In genomic region chr3:123749716-123750115, GRCh38 we compare ENCODE assay signal across 12 cellular contexts.
DNase-seq lines count a peak whose midpoint lies in the region; TF ChIP-seq lines count a peak whose summit lies in the region.
"Had no signal": no experiment of that assay in that cellular context is flagged by ENCODE, and none has a peak within 500 bp of the region (broad histone marks: within the 10 kb centered on the region; RNA-seq: fewer than 3 reads in every experiment).

No MANE protein-coding gene starts in this region.

- H3K9ac ChIP-seq in adipocyte (ENCODE audit: low read length) = peak overlapping the region; percentile 75

- H3K27ac ChIP-seq in hepatocyte (peak overlapping the region; percentile 50), tibial artery (peak overlapping the region; percentile 62)
- H3K27ac ChIP-seq: 22Rv1 had no signal

- H2AFZ ChIP-seq in hepatocyte = no peak overlapping the region

- H3K9me3 ChIP-seq in adipocyte (ENCODE audit: control insufficient read depth, low read length) (peaks cover 14% of the 10 kb centered on the region), hepatocyte (ENCODE audit: low read depth) (no peaks in the 10 kb centered on the region), tibial artery (no peaks in the 10 kb centered on the region)
- H3K9me3 ChIP-seq: transverse colon had no signal

- DNase-seq in SIG-M5 treated with dmso at 0.1 percent for 504 hours (lab: John Stamatoyannopoulos, UW; ENCODE audit: unreplicated experiment) = peak; percentile 29
- DNase-seq in SIG-M5 (lab: John Stamatoyannopoulos, UW) = no peak
- peak; percentile 94 for DNase-seq in adipocyte (ENCODE audit: low read depth)
- DNase-seq in hepatocyte (ENCODE audit: low spot score) = no peak
- no peak for DNase-seq in tibial artery
- DNase-seq in 8988T = no peak
- no peak for DNase-seq in NCI-H510A (lab: John Stamatoyannopoulos, UW)
- no peak for DNase-seq in NCI-H1694 treated with DMSO at 0.1 percent for 48 hours (lab: John Stamatoyannopoulos, UW)
- DNase-seq: activated CD4-positive, alpha-beta T cell treated with anti-CD3 and anti-CD28 coated beads for 48 hours; glutamatergic neuron; transverse colon had no signal

- H3K27me3 ChIP-seq in adipocyte (replicated peaks; ENCODE audit: control insufficient read depth, insufficient read depth, low read length) (no peaks in the 10 kb centered on the region), hepatocyte (no peaks in the 10 kb centered on the region), tibial artery (no peaks in the 10 kb centered on the region)
- H3K27me3 ChIP-seq: transverse colon had no signal

- H3K4me2 ChIP-seq in hepatocyte = no peak overlapping the region

- H4K20me1 ChIP-seq in hepatocyte (ENCODE audit: insufficient read depth, poor library complexity, severe bottlenecking) = no peaks in the 10 kb centered on the region

- intact Hi-C loops in tibial artery (cut with DNase I; ENCODE audit: low total_unique reads) = loop anchor here (10.0 kb wide), 1 partner anchor 215 kb away; the partner anchor contains the start of gene CCDC14

- TF ChIP-seq CTCF in hepatocyte (IDR thresholded peaks at IDR 0.05; ENCODE audit: poor library complexity) = no peak
- TF ChIP-seq CTCF in tibial artery (IDR thresholded peaks at IDR 0.05) = no peak

- peaks cover 49% of the 10 kb centered on the region for H3K4me1 ChIP-seq in adipocyte (ENCODE audit: control insufficient read depth, insufficient read depth, low read length)
- peaks cover 21% of the 10 kb centered on the region for H3K4me1 ChIP-seq in hepatocyte (ENCODE audit: insufficient read depth)
- peaks cover 0 to 62% (median 20%) of the 10 kb centered on the region in 4 donors for H3K4me1 ChIP-seq in tibial artery

- H3K79me2 ChIP-seq in hepatocyte = no peaks in the 10 kb centered on the region

- H3K36me3 ChIP-seq in adipocyte (ENCODE audit: control insufficient read depth, insufficient read depth, low read length, severe bottlenecking) (peaks cover 19% of the 10 kb centered on the region), hepatocyte (replicated peaks; ENCODE audit: insufficient read depth, low read depth) (no peaks in the 10 kb centered on the region), tibial artery (no peaks in the 10 kb centered on the region)
- H3K36me3 ChIP-seq: transverse colon had no signal

- no peaks in the 10 kb centered on the region for H3K9me2 ChIP-seq in hepatocyte (replicated peaks; ENCODE audit: insufficient read depth)

- H3K4me3 ChIP-seq in adipocyte (ENCODE audit: low read length) = peak overlapping the region; percentile 28
- H3K4me3 ChIP-seq in hepatocyte = no peak overlapping the region
- H3K4me3 ChIP-seq in tibial artery = no peak overlapping the region
- H3K4me3 ChIP-seq: transverse colon had no signal

Comparison
In these comparisons a context has a peak if more than half of its experiments do, and no peak if none do; other contexts are left out.
1. DNase-seq: peak in SIG-M5 treated with dmso at 0.1 percent for 504 hours (single experiment) and adipocyte (single experiment); none in SIG-M5 (single experiment), hepatocyte (single experiment), tibial artery (0 of 2), 8988T (single experiment), NCI-H510A (single experiment) and NCI-H1694 treated with DMSO at 0.1 percent for 48 hours (single experiment).